Comparison of ENCODE assay signal across 1 cellular context in the genomic region with DNA sequence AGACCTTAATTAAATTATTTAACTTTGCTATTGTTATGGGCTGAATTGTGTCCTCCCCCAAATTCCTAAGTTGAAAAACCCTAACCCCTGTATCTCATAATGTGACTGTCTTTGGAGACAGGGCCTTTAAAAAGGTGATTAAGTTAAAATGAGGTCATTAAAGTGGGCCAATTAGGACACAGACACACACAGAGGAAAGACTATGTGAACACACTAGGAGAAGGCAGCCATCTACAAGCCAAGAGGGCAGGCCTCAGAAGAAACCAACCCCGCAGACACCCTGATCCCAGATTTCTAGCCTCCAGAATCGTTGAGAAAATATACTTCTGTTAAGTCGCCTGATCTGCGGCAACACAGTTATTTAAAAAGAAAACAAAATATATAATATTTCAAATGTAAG.
TF ChIP-seq lines count a peak whose summit lies in the region.

No MANE protein-coding gene starts in this region.

TF ChIP-seq in GM23338, 12 proteins besides CTCF, POLR2A, EP300 and RAD21 (continued from another document):
- TF ChIP-seq, protein P1, sequence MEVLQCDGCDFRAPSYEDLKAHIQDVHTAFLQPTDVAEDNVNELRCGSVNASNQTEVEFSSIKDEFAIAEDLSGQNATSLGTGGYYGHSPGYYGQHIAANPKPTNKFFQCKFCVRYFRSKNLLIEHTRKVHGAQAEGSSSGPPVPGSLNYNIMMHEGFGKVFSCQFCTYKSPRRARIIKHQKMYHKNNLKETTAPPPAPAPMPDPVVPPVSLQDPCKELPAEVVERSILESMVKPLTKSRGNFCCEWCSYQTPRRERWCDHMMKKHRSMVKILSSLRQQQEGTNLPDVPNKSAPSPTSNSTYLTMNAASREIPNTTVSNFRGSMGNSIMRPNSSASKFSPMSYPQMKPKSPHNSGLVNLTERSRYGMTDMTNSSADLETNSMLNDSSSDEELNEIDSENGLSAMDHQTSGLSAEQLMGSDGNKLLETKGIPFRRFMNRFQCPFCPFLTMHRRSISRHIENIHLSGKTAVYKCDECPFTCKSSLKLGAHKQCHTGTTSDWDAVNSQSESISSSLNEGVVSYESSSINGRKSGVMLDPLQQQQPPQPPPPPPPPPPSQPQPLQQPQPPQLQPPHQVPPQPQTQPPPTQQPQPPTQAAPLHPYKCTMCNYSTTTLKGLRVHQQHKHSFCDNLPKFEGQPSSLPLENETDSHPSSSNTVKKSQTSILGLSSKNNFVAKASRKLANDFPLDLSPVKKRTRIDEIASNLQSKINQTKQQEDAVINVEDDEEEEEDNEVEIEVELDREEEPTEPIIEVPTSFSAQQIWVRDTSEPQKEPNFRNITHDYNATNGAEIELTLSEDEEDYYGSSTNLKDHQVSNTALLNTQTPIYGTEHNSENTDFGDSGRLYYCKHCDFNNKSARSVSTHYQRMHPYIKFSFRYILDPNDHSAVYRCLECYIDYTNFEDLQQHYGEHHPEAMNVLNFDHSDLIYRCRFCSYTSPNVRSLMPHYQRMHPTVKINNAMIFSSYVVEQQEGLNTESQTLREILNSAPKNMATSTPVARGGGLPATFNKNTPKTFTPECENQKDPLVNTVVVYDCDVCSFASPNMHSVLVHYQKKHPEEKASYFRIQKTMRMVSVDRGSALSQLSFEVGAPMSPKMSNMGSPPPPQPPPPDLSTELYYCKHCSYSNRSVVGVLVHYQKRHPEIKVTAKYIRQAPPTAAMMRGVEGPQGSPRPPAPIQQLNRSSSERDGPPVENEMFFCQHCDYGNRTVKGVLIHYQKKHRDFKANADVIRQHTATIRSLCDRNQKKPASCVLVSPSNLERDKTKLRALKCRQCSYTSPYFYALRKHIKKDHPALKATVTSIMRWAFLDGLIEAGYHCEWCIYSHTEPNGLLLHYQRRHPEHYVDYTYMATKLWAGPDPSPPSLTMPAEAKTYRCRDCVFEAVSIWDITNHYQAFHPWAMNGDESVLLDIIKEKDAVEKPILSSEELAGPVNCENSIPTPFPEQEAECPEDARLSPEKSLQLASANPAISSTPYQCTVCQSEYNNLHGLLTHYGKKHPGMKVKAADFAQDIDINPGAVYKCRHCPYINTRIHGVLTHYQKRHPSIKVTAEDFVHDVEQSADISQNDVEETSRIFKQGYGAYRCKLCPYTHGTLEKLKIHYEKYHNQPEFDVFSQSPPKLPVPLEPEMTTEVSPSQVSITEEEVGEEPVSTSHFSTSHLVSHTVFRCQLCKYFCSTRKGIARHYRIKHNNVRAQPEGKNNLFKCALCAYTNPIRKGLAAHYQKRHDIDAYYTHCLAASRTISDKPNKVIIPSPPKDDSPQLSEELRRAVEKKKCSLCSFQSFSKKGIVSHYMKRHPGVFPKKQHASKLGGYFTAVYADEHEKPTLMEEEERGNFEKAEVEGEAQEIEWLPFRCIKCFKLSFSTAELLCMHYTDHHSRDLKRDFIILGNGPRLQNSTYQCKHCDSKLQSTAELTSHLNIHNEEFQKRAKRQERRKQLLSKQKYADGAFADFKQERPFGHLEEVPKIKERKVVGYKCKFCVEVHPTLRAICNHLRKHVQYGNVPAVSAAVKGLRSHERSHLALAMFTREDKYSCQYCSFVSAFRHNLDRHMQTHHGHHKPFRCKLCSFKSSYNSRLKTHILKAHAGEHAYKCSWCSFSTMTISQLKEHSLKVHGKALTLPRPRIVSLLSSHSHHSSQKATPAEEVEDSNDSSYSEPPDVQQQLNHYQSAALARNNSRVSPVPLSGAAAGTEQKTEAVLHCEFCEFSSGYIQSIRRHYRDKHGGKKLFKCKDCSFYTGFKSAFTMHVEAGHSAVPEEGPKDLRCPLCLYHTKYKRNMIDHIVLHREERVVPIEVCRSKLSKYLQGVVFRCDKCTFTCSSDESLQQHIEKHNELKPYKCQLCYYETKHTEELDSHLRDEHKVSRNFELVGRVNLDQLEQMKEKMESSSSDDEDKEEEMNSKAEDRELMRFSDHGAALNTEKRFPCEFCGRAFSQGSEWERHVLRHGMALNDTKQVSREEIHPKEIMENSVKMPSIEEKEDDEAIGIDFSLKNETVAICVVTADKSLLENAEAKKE (CRISPR knock-in tag; IDR thresholded peaks at IDR 0.05), result no peak
- TF ChIP-seq, protein P2, sequence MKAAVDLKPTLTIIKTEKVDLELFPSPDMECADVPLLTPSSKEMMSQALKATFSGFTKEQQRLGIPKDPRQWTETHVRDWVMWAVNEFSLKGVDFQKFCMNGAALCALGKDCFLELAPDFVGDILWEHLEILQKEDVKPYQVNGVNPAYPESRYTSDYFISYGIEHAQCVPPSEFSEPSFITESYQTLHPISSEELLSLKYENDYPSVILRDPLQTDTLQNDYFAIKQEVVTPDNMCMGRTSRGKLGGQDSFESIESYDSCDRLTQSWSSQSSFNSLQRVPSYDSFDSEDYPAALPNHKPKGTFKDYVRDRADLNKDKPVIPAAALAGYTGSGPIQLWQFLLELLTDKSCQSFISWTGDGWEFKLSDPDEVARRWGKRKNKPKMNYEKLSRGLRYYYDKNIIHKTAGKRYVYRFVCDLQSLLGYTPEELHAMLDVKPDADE (IDR thresholded peaks at IDR 0.05), result no peak
- TF ChIP-seq JUNB (IDR thresholded peaks at IDR 0.05; ENCODE audit: unreplicated experiment) (no peak), POLR2AphosphoS5 (IDR thresholded peaks at IDR 0.05; ENCODE audit: low read depth) (no peak), STAT1 (IDR thresholded peaks at IDR 0.05; ENCODE audit: unreplicated experiment) (no peak), NANOG (IDR thresholded peaks at IDR 0.05; ENCODE audit: borderline replicate concordance) (no peak), ZNF331 (CRISPR knock-in tag; IDR thresholded peaks at IDR 0.05; ENCODE audit: low read depth) (no peak), CREB1 (CRISPR knock-in tag; IDR thresholded peaks at IDR 0.05; ENCODE audit: low read depth) (no peak), EZH2 (IDR thresholded peaks at IDR 0.05; ENCODE audit: low read depth, unreplicated experiment) (no peak)
- TF ChIP-seq, protein P3, sequence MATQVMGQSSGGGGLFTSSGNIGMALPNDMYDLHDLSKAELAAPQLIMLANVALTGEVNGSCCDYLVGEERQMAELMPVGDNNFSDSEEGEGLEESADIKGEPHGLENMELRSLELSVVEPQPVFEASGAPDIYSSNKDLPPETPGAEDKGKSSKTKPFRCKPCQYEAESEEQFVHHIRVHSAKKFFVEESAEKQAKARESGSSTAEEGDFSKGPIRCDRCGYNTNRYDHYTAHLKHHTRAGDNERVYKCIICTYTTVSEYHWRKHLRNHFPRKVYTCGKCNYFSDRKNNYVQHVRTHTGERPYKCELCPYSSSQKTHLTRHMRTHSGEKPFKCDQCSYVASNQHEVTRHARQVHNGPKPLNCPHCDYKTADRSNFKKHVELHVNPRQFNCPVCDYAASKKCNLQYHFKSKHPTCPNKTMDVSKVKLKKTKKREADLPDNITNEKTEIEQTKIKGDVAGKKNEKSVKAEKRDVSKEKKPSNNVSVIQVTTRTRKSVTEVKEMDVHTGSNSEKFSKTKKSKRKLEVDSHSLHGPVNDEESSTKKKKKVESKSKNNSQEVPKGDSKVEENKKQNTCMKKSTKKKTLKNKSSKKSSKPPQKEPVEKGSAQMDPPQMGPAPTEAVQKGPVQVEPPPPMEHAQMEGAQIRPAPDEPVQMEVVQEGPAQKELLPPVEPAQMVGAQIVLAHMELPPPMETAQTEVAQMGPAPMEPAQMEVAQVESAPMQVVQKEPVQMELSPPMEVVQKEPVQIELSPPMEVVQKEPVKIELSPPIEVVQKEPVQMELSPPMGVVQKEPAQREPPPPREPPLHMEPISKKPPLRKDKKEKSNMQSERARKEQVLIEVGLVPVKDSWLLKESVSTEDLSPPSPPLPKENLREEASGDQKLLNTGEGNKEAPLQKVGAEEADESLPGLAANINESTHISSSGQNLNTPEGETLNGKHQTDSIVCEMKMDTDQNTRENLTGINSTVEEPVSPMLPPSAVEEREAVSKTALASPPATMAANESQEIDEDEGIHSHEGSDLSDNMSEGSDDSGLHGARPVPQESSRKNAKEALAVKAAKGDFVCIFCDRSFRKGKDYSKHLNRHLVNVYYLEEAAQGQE (IDR thresholded peaks at IDR 0.05; ENCODE audit: unreplicated experiment), result no peak
